In genomic region chr17:10516065-10516464, GRCh38 we compare ENCODE assay signal across 31 cellular contexts. TPM values are rescaled to one million over a fixed set of nuclear protein-coding genes. Genes with fewer than 3 reads are reported as not detected.
"Had no signal": no experiment of that assay in that cellular context is flagged by ENCODE, and none has a peak within 500 bp of the region (broad histone marks: within the 10 kb centered on the region; RNA-seq: fewer than 3 reads in every experiment).

No MANE protein-coding gene starts in this region.

- H3K4me3 ChIP-seq: esophagus squamous epithelium, lung, ovary, right lobe of liver, smooth muscle cell, stomach, thyroid gland had no signal

- DNase-seq: cortex of kidney; effector memory CD8-positive, alpha-beta T cell; erythroblast; esophagus squamous epithelium; head of caudate nucleus; kidney; natural killer cell; occipital lobe; ovary; right lobe of liver; stimulated activated CD4-positive, alpha-beta T cell treated with anti-CD3 and anti-CD28 coated beads, Interleukin-12 subunit alpha, Interleukin-12 subunit beta, amount 100 ng/mL, for 4 hours; stimulated activated CD4-positive, alpha-beta T cell treated with anti-CD3 and anti-CD28 coated beads, Interleukin-1b, Interleukin-23, amount 100 ng/mL, for 48 hours; stimulated activated CD4-positive, alpha-beta T cell treated with anti-CD3 and anti-CD28 coated beads, Interleukin-4, amount 100 ng/mL, for 24 hours; stimulated activated naive CD4-positive, alpha-beta T cell treated with Interleukin-2 at 50 U/mL for 16 hours; stomach; thyroid gland had no signal

- H3K27ac ChIP-seq: esophagus squamous epithelium, ovary, right lobe of liver, stomach, thyroid gland had no signal

- H3K4me1 ChIP-seq: esophagus squamous epithelium, right lobe of liver, thyroid gland had no signal

- FAIRE-seq: endometrium, frontal cortex, kidney had no signal

- H3K36me3 ChIP-seq: esophagus squamous epithelium, ovary, right lobe of liver, stomach, thyroid gland had no signal

- H3K9me3 ChIP-seq: esophagus squamous epithelium, ovary, right lobe of liver, stomach, thyroid gland had no signal

- ATAC-seq: effector memory CD8-positive, alpha-beta T cell; left lobe of liver; natural killer cell; right lobe of liver; stimulated activated effector memory CD8-positive, alpha-beta T cell treated with anti-CD3 and anti-CD28 coated beads, Interleukin-12 subunit alpha, Interleukin-12 subunit beta, amount 100 ng/mL, for 72 hours had no signal

- H3K4me2 ChIP-seq: smooth muscle cell had no signal

- H3K27me3 ChIP-seq: esophagus squamous epithelium, ovary, right lobe of liver, stomach, thyroid gland had no signal

RNA-seq across cellular contexts. Expression of gene MYH1, which starts 2.3 kb away (rescaled TPM):
- total RNA-seq: dermis microvascular lymphatic vessel endothelial cell, esophagus squamous epithelium, fibroblast of villous mesenchyme, frontal cortex, glomerular endothelial cell, kidney, left lobe of liver, lung, mononuclear cell, natural killer cell, occipital lobe, ovary, smooth muscle cell, stomach, temporal lobe had no signal
- polyA plus RNA-seq: liver, neural cell, smooth muscle cell, urinary bladder had no signal

RNA-seq across cellular contexts. Expression of gene MYH2, which starts 33.4 kb away (rescaled TPM):
- total RNA-seq: dermis microvascular lymphatic vessel endothelial cell, esophagus squamous epithelium, fibroblast of villous mesenchyme, frontal cortex, glomerular endothelial cell, kidney, left lobe of liver, lung, mononuclear cell, natural killer cell, smooth muscle cell, subcutaneous adipose tissue, thyroid gland had no signal
- polyA plus RNA-seq: liver, smooth muscle cell had no signal

RNA-seq across cellular contexts. Expression of gene MYH4, which starts 46.7 kb away (rescaled TPM):
- total RNA-seq: dermis microvascular lymphatic vessel endothelial cell, esophagus squamous epithelium, fibroblast of villous mesenchyme, glomerular endothelial cell, kidney, left lobe of liver, lung, mononuclear cell, natural killer cell, occipital lobe, ovary, smooth muscle cell, stomach, subcutaneous adipose tissue, temporal lobe, thyroid gland had no signal
- polyA plus RNA-seq: liver, lung, neural cell, ovary, smooth muscle cell, stomach, urinary bladder had no signal
